ENCODE assay signal across 18 cellular contexts in the genomic region with DNA sequence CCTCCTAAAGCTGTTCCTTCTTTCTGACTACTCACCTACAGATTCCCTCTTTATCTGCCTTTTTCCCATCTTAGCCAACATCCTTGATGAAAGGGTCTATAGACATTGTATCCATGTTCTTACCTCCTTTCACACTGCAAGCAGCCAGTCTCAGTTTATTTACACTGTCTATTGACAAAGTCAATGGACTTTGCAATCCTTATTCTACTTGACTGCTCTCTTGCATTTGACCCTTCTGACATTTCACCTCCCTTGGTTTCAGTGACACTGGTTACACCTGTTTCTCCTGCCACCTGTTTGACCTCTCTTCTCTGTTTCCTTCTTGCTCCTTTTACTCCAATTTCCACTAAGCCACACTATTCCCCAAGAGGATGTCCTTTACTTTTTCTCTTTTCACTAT.
"Had no signal": no experiment of that assay in that cellular context is flagged by ENCODE, and none has a peak within 500 bp of the region (broad histone marks: within the 10 kb centered on the region; RNA-seq: fewer than 3 reads in every experiment).

No MANE protein-coding gene starts in this region.

- H3K36me3 Mint-ChIP-seq: activated naive CD4-positive, alpha-beta T cell treated with anti-CD3 and anti-CD28 coated beads, Interleukin-2, amount 10 ng/mL, durations not matched to agents 7 days and 5 days; brain; mesothelial cell of epicardium had no signal

- H3K4me1 Mint-ChIP-seq: activated CD4-positive, alpha-beta T cell treated with anti-CD3 and anti-CD28 coated beads, Interleukin-2, amount 10 ng/mL, durations not matched to agents 24 days and 14 days; activated naive CD4-positive, alpha-beta T cell treated with anti-CD3 and anti-CD28 coated beads, Interleukin-2, amount 10 ng/mL, durations not matched to agents 7 days and 5 days; activated naive CD8-positive, alpha-beta T cell treated with anti-CD3 and anti-CD28 coated beads, Interleukin-2, amount 50 U/mL, for 24 hours; brain; mesothelial cell of epicardium; nephron had no signal

- H3K27me3 Mint-ChIP-seq: activated CD4-positive, alpha-beta T cell treated with anti-CD3 and anti-CD28 coated beads, Interleukin-2, amount 10 ng/mL, durations not matched to agents 24 days and 14 days; activated naive CD4-positive, alpha-beta T cell treated with anti-CD3 and anti-CD28 coated beads, Interleukin-2, amount 10 ng/mL, durations not matched to agents 7 days and 5 days; activated naive CD8-positive, alpha-beta T cell treated with anti-CD3 and anti-CD28 coated beads, Interleukin-2, amount 50 U/mL, for 24 hours; activated T-cell treated with anti-CD3 and anti-CD28 coated beads, Interleukin-2, amount 50 U/mL, for 24 hours had no signal

- H3K27ac Mint-ChIP-seq: activated CD4-positive, alpha-beta T cell treated with anti-CD3 and anti-CD28 coated beads, Interleukin-2, amount 10 ng/mL, durations not matched to agents 24 days and 14 days; activated CD8-positive, alpha-beta T cell treated with anti-CD3 and anti-CD28 coated beads for 36 hours; activated naive CD4-positive, alpha-beta T cell treated with anti-CD3 and anti-CD28 coated beads, Interleukin-2, amount 10 ng/mL, durations not matched to agents 7 days and 5 days; activated naive CD8-positive, alpha-beta T cell treated with anti-CD3 and anti-CD28 coated beads, Interleukin-2, amount 50 U/mL, for 24 hours; activated T-cell treated with anti-CD3 and anti-CD28 coated beads, Interleukin-2, amount 50 U/mL, for 24 hours; activated T-helper 2 cell treated with anti-CD3 and anti-CD28 coated beads, Interferon-gamma antibody, Interleukin-2, Interleukin-4, amounts not matched to agents 10 μg/mL and 5 μg/mL and 100 μg/mL, durations not matched to agents 14 hours and 24 hours and 36 hours; mesothelial cell of epicardium; nephron; stimulated activated naive CD8-positive, alpha-beta T cell treated with anti-CD3 and anti-CD28 coated beads, Interleukin-15, Interleukin-2, amounts not matched to agents 100 ng/mL and 50 ng/mL, for 24 hours had no signal

- ATAC-seq: activated CD8-positive, alpha-beta T cell treated with anti-CD3 and anti-CD28 coated beads for 36 hours; activated naive CD8-positive, alpha-beta T cell treated with anti-CD3 and anti-CD28 coated beads, Interleukin-2, amount 50 U/mL, for 24 hours had no signal

- H3K9me3 Mint-ChIP-seq: activated CD4-positive, alpha-beta T cell treated with anti-CD3 and anti-CD28 coated beads, Interleukin-2, amount 10 ng/mL, durations not matched to agents 24 days and 14 days; activated CD8-positive, alpha-beta T cell treated with anti-CD3 and anti-CD28 coated beads for 36 hours; activated naive CD4-positive, alpha-beta T cell treated with anti-CD3 and anti-CD28 coated beads, Interleukin-2, amount 10 ng/mL, durations not matched to agents 7 days and 5 days; activated naive CD8-positive, alpha-beta T cell treated with anti-CD3 and anti-CD28 coated beads, Interleukin-2, amount 50 U/mL, for 24 hours; activated T-cell treated with anti-CD3 and anti-CD28 coated beads, Interleukin-2, amount 50 U/mL, for 24 hours; activated T-helper 2 cell treated with anti-CD3 and anti-CD28 coated beads, Interferon-gamma antibody, Interleukin-2, Interleukin-4, amounts not matched to agents 10 μg/mL and 5 μg/mL and 100 μg/mL, durations not matched to agents 14 hours and 24 hours and 36 hours; nephron; stimulated activated naive CD8-positive, alpha-beta T cell treated with anti-CD3 and anti-CD28 coated beads, Interleukin-15, Interleukin-2, amounts not matched to agents 100 ng/mL and 50 ng/mL, for 24 hours had no signal

- DNase-seq: activated CD4-positive, alpha-beta T cell treated with anti-CD3 and anti-CD28 coated beads, Interleukin-2, amount 10 ng/mL, durations not matched to agents 24 days and 14 days; activated CD8-positive, alpha-beta T cell treated with anti-CD3 and anti-CD28 coated beads for 36 hours; activated naive CD4-positive, alpha-beta T cell treated with anti-CD3 and anti-CD28 coated beads, Interleukin-2, amount 10 ng/mL, durations not matched to agents 7 days and 5 days; activated naive CD8-positive, alpha-beta T cell treated with anti-CD3 and anti-CD28 coated beads, Interleukin-2, amount 50 U/mL, for 24 hours; activated T-cell treated with anti-CD3 and anti-CD28 coated beads, Interleukin-2, amount 50 U/mL, for 24 hours; anterior cingulate cortex; central memory CD4-positive, alpha-beta T cell; dorsolateral prefrontal cortex; foreskin fibroblast; retina; stimulated activated CD4-positive, alpha-beta T cell treated with anti-CD3 and anti-CD28 coated beads, Interleukin-2, amount 100 ng/mL, for 24 hours; T-helper 9 cell; transverse colon had no signal

- H3K4me3 Mint-ChIP-seq: activated CD4-positive, alpha-beta T cell treated with anti-CD3 and anti-CD28 coated beads, Interleukin-2, amount 10 ng/mL, durations not matched to agents 24 days and 14 days; activated CD8-positive, alpha-beta T cell treated with anti-CD3 and anti-CD28 coated beads for 36 hours; activated naive CD4-positive, alpha-beta T cell treated with anti-CD3 and anti-CD28 coated beads, Interleukin-2, amount 10 ng/mL, durations not matched to agents 7 days and 5 days; activated naive CD8-positive, alpha-beta T cell treated with anti-CD3 and anti-CD28 coated beads, Interleukin-2, amount 50 U/mL, for 24 hours; activated T-cell treated with anti-CD3 and anti-CD28 coated beads, Interleukin-2, amount 50 U/mL, for 24 hours; brain; mesothelial cell of epicardium; nephron; stimulated activated naive CD8-positive, alpha-beta T cell treated with anti-CD3 and anti-CD28 coated beads, Interleukin-15, Interleukin-2, amounts not matched to agents 100 ng/mL and 50 ng/mL, for 24 hours had no signal
